16 cellular contexts compared by ENCODE assay signal in genomic region chr12:52327830-52328500, GRCh38. TPM values are rescaled to one million over a fixed set of nuclear protein-coding genes. Genes with fewer than 3 reads are reported as not detected.
DNase-seq lines count a peak whose midpoint lies in the region; ATAC-seq, FAIRE-seq and TF ChIP-seq lines count a peak whose summit lies in the region.
"Had no signal": no experiment of that assay in that cellular context is flagged by ENCODE, and none has a peak within 500 bp of the region (broad histone marks: within the 10 kb centered on the region; RNA-seq: fewer than 3 reads in every experiment).

No MANE protein-coding gene starts in this region.

- H3K27ac Mint-ChIP-seq in stimulated activated naive CD8-positive, alpha-beta T cell treated with anti-CD3 and anti-CD28 coated beads, Interleukin-15, amount 100 ng/mL, for 72 hours = no peak overlapping the region
- H3K27ac Mint-ChIP-seq in stimulated activated naive B cell treated with anti-CD40 and anti-IgM and Interleukin-4, amounts not matched to agents 10 μg/mL and 1 μg/mL and 100 μg/mL, for 72 hours = no peak overlapping the region
- H3K27ac Mint-ChIP-seq: activated naive CD8-positive, alpha-beta T cell treated with anti-CD3 and anti-CD28 coated beads, Interleukin-2, amount 10 ng/mL, durations not matched to agents 7 days and 5 days; nephron; T-helper 2 cell treated with Interferon-gamma antibody and Interleukin-4, amounts not matched to agents 5 μg/mL and 100 μg/mL, for 36 hours had no signal

- no peaks in the 10 kb centered on the region for H4K20me1 ChIP-seq in PC-9 (ENCODE audit: insufficient read depth)
- no peaks in the 10 kb centered on the region for H4K20me1 ChIP-seq in keratinocyte (ENCODE audit: control insufficient read depth, extremely low read depth, insufficient read depth, low read length)

- intact Hi-C loops in PC-9 (cut with micrococcal nuclease; ENCODE audit: unreplicated experiment) (loop anchor here (1.0 to 5.0 kb wide), 9 partner anchors 44 to 552 kb away; no protein-coding TSS in a partner anchor), lower leg skin (cut with DNase I; ENCODE audit: low total_unique reads) (loop anchor here (5.0 kb wide), 1 partner anchor 171 kb away; no protein-coding TSS in a partner anchor)

- H3K9me2 ChIP-seq in PC-9 (ENCODE audit: insufficient read depth) = no peaks in the 10 kb centered on the region

- no peak for TF ChIP-seq POLR2A in lower leg skin (IDR thresholded peaks at IDR 0.05)

- no peak for DNase-seq in stimulated activated naive CD8-positive, alpha-beta T cell treated with anti-CD3 and anti-CD28 coated beads, Interleukin-15, amount 100 ng/mL, for 72 hours
- no peak for DNase-seq in stimulated activated naive CD8-positive, alpha-beta T cell treated with anti-CD3 and anti-CD28 coated beads, Interleukin-15, Interleukin-2, amounts not matched to agents 100 U/mL and 50 U/mL, for 24 hours
- no peak for DNase-seq in PC-9
- no peak for DNase-seq in keratinocyte (ENCODE audit: low read depth, low spot score)
- DNase-seq in inferior parietal cortex (ENCODE audit: extremely low spot score) = no peak
- DNase-seq in lower leg skin (ENCODE audit: low spot score in 2 of 2) = no peak
- no peak for DNase-seq in NCI-H1694 (lab: John Stamatoyannopoulos, UW)
- no peak for DNase-seq in stimulated activated naive B cell treated with anti-CD40 and anti-IgM and Interleukin-4, amounts not matched to agents 10 μg/mL and 1 μg/mL and 100 μg/mL, for 72 hours

- H3K4me2 ChIP-seq in PC-9 = no peak overlapping the region
- peak overlapping the region; percentile 7 for H3K4me2 ChIP-seq in keratinocyte (ENCODE audit: control insufficient read depth, extremely low read depth, insufficient read depth, low read depth, low read length)

- no peak for TF ChIP-seq CTCF in PC-9 (conservative IDR thresholded peaks at IDR 0.05)
- no peak for TF ChIP-seq CTCF in keratinocyte (optimal IDR thresholded peaks at IDR 0.05 in 1 of 3, IDR thresholded peaks at IDR 0.05 in 1 of 3, conservative IDR thresholded peaks at IDR 0.05 in 1 of 3; ENCODE audit: extremely low read depth in 1 of 3, insufficient read depth in 2 of 3, low read length in 3 of 3)
- TF ChIP-seq CTCF in lower leg skin (IDR thresholded peaks at IDR 0.05) = no peak

- no peak overlapping the region for H2AFZ ChIP-seq in PC-9
- peak overlapping the region; percentile 62 for H2AFZ ChIP-seq in keratinocyte (ENCODE audit: control insufficient read depth, low read length)

- no peaks in the 10 kb centered on the region for H3K9me3 ChIP-seq in PC-9 (ENCODE audit: insufficient read depth, low read depth)
- no peaks in the 10 kb centered on the region for H3K9me3 ChIP-seq in keratinocyte (ENCODE audit: control insufficient read depth, low read depth, low read length)
- H3K9me3 ChIP-seq: body of pancreas, colonic mucosa had no signal

- peaks cover 15% of the 10 kb centered on the region for H3K4me1 ChIP-seq in PC-9 (replicated peaks; ENCODE audit: insufficient read depth)
- peaks cover 13% of the 10 kb centered on the region for H3K4me1 ChIP-seq in keratinocyte (ENCODE audit: control insufficient read depth, extremely low read depth, insufficient read depth, low read length)
- H3K4me1 ChIP-seq: colonic mucosa had no signal

- no TSS peak for BruUV-seq in PC-9 (replicated peaks; lab: Mats Ljungman, UMichigan)

- H3K9me3 Mint-ChIP-seq in stimulated activated naive CD8-positive, alpha-beta T cell treated with anti-CD3 and anti-CD28 coated beads, Interleukin-15, amount 100 ng/mL, for 72 hours = no peaks in the 10 kb centered on the region
- no peaks in the 10 kb centered on the region for H3K9me3 Mint-ChIP-seq in stimulated activated naive B cell treated with anti-CD40 and anti-IgM and Interleukin-4, amounts not matched to agents 10 μg/mL and 1 μg/mL and 100 μg/mL, for 72 hours
- H3K9me3 Mint-ChIP-seq: activated naive CD8-positive, alpha-beta T cell treated with anti-CD3 and anti-CD28 coated beads, Interleukin-2, amount 10 ng/mL, durations not matched to agents 7 days and 5 days; CD4-positive, alpha-beta memory T cell; nephron; T-helper 2 cell treated with Interferon-gamma antibody and Interleukin-4, amounts not matched to agents 5 μg/mL and 100 μg/mL, for 36 hours had no signal

- POLR2A ChIA-PET in PC-9 (lab: Charles Lee; ENCODE audit: unreplicated experiment) = interaction anchor here (0.6 to 1.7 kb wide), 7 partner anchors 9 to 577 kb away, joined by 3 to 8 read pairs (median 4); partner anchors contain the start of gene KRT8

- H3K79me2 ChIP-seq in PC-9 (ENCODE audit: low read depth) (no peaks in the 10 kb centered on the region), keratinocyte (ENCODE audit: control insufficient read depth, insufficient read depth, low read length) (no peaks in the 10 kb centered on the region)

- H3K27ac ChIP-seq in PC-9 (0 out of 2 replicates have a peak overlapping the region, but pooled peaks have one; percentile 28), keratinocyte (ENCODE audit: control insufficient read depth, insufficient read depth, low read length) (peak overlapping the region; percentile 76)
- H3K27ac ChIP-seq: body of pancreas, colonic mucosa had no signal

- CTCF ChIA-PET in PC-9 (lab: Charles Lee) = interaction anchor here (0.5 to 1.3 kb wide), 13 partner anchors 19 to 664 kb away, joined by 3 to 7 read pairs (median 4); no protein-coding TSS in a partner anchor

- no peak for FAIRE-seq in keratinocyte (lab: Jason Lieb, UNC)
- FAIRE-seq: endometrium had no signal

- dilution Hi-C loops in keratinocyte (cut with MboI; ENCODE audit: extremely low pct_ligation_motif_present, low sequenced_read_pairs) = no loop called here

- WGBS in lower leg skin, 2 donors = 53 to 59% methylated on average over 10 of the region's 10 CpGs

- H3K4me3 ChIP-seq in PC-9 (no peak overlapping the region), keratinocyte (ENCODE audit: control insufficient read depth in 2 of 3, extremely low read depth in 1 of 3, insufficient read depth in 2 of 3, low read depth in 1 of 3, low read length in 3 of 3) (no peak overlapping the region), lower leg skin (ENCODE audit: low read depth, poor library complexity, severe bottlenecking) (no peak overlapping the region)
- H3K4me3 ChIP-seq: body of pancreas, colonic mucosa had no signal

- H3K27me3 Mint-ChIP-seq in stimulated activated naive CD8-positive, alpha-beta T cell treated with anti-CD3 and anti-CD28 coated beads, Interleukin-15, amount 100 ng/mL, for 72 hours = peaks cover 29% of the 10 kb centered on the region
- H3K27me3 Mint-ChIP-seq in stimulated activated naive B cell treated with anti-CD40 and anti-IgM and Interleukin-4, amounts not matched to agents 10 μg/mL and 1 μg/mL and 100 μg/mL, for 72 hours = peaks cover 32 to 35% of the 10 kb centered on the region in 2 donors

- no peak overlapping the region for H3K4me3 Mint-ChIP-seq in stimulated activated naive CD8-positive, alpha-beta T cell treated with anti-CD3 and anti-CD28 coated beads, Interleukin-15, amount 100 ng/mL, for 72 hours
- no peak overlapping the region for H3K4me3 Mint-ChIP-seq in stimulated activated naive B cell treated with anti-CD40 and anti-IgM and Interleukin-4, amounts not matched to agents 10 μg/mL and 1 μg/mL and 100 μg/mL, for 72 hours
- H3K4me3 Mint-ChIP-seq: activated naive CD8-positive, alpha-beta T cell treated with anti-CD3 and anti-CD28 coated beads, Interleukin-2, amount 10 ng/mL, durations not matched to agents 7 days and 5 days; nephron; T-helper 2 cell treated with Interferon-gamma antibody and Interleukin-4, amounts not matched to agents 5 μg/mL and 100 μg/mL, for 36 hours had no signal

- peaks cover 16% of the 10 kb centered on the region for H3K4me1 Mint-ChIP-seq in stimulated activated naive CD8-positive, alpha-beta T cell treated with anti-CD3 and anti-CD28 coated beads, Interleukin-15, amount 100 ng/mL, for 72 hours
- H3K4me1 Mint-ChIP-seq in stimulated activated naive B cell treated with anti-CD40 and anti-IgM and Interleukin-4, amounts not matched to agents 10 μg/mL and 1 μg/mL and 100 μg/mL, for 72 hours = peaks cover 2 to 11% of the 10 kb centered on the region in 2 donors
- H3K4me1 Mint-ChIP-seq: nephron had no signal

- H3K27me3 ChIP-seq in PC-9 (ENCODE audit: insufficient read depth, low read depth) = no peaks in the 10 kb centered on the region
- no peaks in the 10 kb centered on the region for H3K27me3 ChIP-seq in keratinocyte (ENCODE audit: control insufficient read depth, extremely low read depth, insufficient read depth, low read length)
- H3K27me3 ChIP-seq: body of pancreas, colonic mucosa had no signal

- H3F3A ChIP-seq in PC-9 (ENCODE audit: insufficient read depth, low read depth) = no peaks in the 10 kb centered on the region

- no peaks in the 10 kb centered on the region for H3K36me3 Mint-ChIP-seq in stimulated activated naive B cell treated with anti-CD40 and anti-IgM and Interleukin-4, amounts not matched to agents 10 μg/mL and 1 μg/mL and 100 μg/mL, for 72 hours
- H3K36me3 Mint-ChIP-seq: activated naive CD8-positive, alpha-beta T cell treated with anti-CD3 and anti-CD28 coated beads, Interleukin-2, amount 10 ng/mL, durations not matched to agents 7 days and 5 days; CD4-positive, alpha-beta memory T cell had no signal

- H3K9me1 ChIP-seq in keratinocyte (ENCODE audit: control insufficient read depth, extremely low read depth, insufficient read depth, low read length) = no peaks in the 10 kb centered on the region

- H3K36me3 ChIP-seq in PC-9 (ENCODE audit: low read depth) (no peaks in the 10 kb centered on the region), keratinocyte (ENCODE audit: control insufficient read depth in 2 of 2, extremely low read depth in 1 of 2, insufficient read depth in 2 of 2, low read length in 2 of 2) (no peaks in the 10 kb centered on the region)
- H3K36me3 ChIP-seq: colonic mucosa had no signal

- peak overlapping the region; percentile 59 for H3K9ac ChIP-seq in keratinocyte (ENCODE audit: control insufficient read depth, extremely low read depth, insufficient read depth, low read length)

- peak; percentile 14 for ATAC-seq in stimulated activated naive CD8-positive, alpha-beta T cell treated with anti-CD3 and anti-CD28 coated beads, Interleukin-15, amount 100 ng/mL, for 72 hours
- no peak for ATAC-seq in stimulated activated naive CD8-positive, alpha-beta T cell treated with anti-CD3 and anti-CD28 coated beads, Interleukin-15, Interleukin-2, amounts not matched to agents 100 U/mL and 50 U/mL, for 24 hours
- no peak for ATAC-seq in stimulated activated naive B cell treated with anti-CD40 and anti-IgM and Interleukin-4, amounts not matched to agents 10 μg/mL and 1 μg/mL and 100 μg/mL, for 72 hours (replicated peaks)

RNA-seq across cellular contexts. Expression of gene KRT83, which starts 6.8 kb away (rescaled TPM):
- total RNA-seq in PC-9 (2021) = 0.43 TPM in 1 of 2 replicates, not detected in the other
- polyA plus RNA-seq in keratinocyte = not detected in 3 replicates
- not detected for polyA plus RNA-seq in keratinocyte (2011; ENCODE audit: low read depth)
- not detected in 2 replicates for polyA plus RNA-seq in keratinocyte (2011; cell fraction: cytosol; rRNA removed)
- polyA plus RNA-seq in keratinocyte (2011; cell fraction: nucleus; rRNA removed) = not detected in 2 replicates
- not detected in 2 replicates for polyA plus RNA-seq in keratinocyte (2012; ENCODE audit: low replicate concordance)
- not detected in 3 replicates for polyA minus RNA-seq in keratinocyte
- polyA minus RNA-seq in keratinocyte (2011; cell fraction: cytosol; rRNA and poly(A)+ RNA removed) = not detected
- not detected in 2 replicates for polyA minus RNA-seq in keratinocyte (2011; cell fraction: nucleus; rRNA and poly(A)+ RNA removed)
- 10 to 100 TPM in 1 of 4 donors, 1 to 10 TPM in 1, not detected in 2; 2.1 to 34.7 TPM for total RNA-seq in lower leg skin
- total RNA-seq: activated naive CD8-positive, alpha-beta T cell treated with anti-CD3 and anti-CD28 coated beads, Interleukin-2, amount 10 ng/mL, durations not matched to agents 7 days and 5 days; body of pancreas; CD4-positive, alpha-beta memory T cell; colonic mucosa; SK-MEL-5 had no signal
- polyA plus RNA-seq: CD4-positive, alpha-beta memory T cell had no signal

RNA-seq across cellular contexts. Expression of gene KRT81, which starts 36.6 kb away (rescaled TPM):
- 2.5 and 4.3 TPM in 2 replicates for total RNA-seq in PC-9 (2021)
- 0.03 to 0.15 TPM in 2 of 3 replicates, not detected in the other for polyA plus RNA-seq in keratinocyte
- polyA plus RNA-seq in keratinocyte (2011; ENCODE audit: low read depth) = 0.96 TPM
- polyA plus RNA-seq in keratinocyte (2011; cell fraction: cytosol; rRNA removed) = 0.04 and 0.05 TPM in 2 replicates
- 0.09 TPM in 1 of 2 replicates, not detected in the other for polyA plus RNA-seq in keratinocyte (2011; cell fraction: nucleus; rRNA removed)
- polyA plus RNA-seq in keratinocyte (2012; ENCODE audit: low replicate concordance) = 0.09 and 0.95 TPM in 2 replicates
- polyA minus RNA-seq in keratinocyte = 0.20 TPM in 1 of 3 replicates, not detected in the others
- polyA minus RNA-seq in keratinocyte (2011; cell fraction: cytosol; rRNA and poly(A)+ RNA removed) = not detected
- polyA minus RNA-seq in keratinocyte (2011; cell fraction: nucleus; rRNA and poly(A)+ RNA removed) = not detected in 2 replicates
- total RNA-seq in lower leg skin = 100 to 1,000 TPM in 1 of 4 donors, 10 to 100 TPM in 1, under 1 TPM in 1, not detected in 1; 0.37 to 204 (median 10.6) TPM
- total RNA-seq: activated naive CD8-positive, alpha-beta T cell treated with anti-CD3 and anti-CD28 coated beads, Interleukin-2, amount 10 ng/mL, durations not matched to agents 7 days and 5 days; body of pancreas; CD4-positive, alpha-beta memory T cell had no signal
- polyA plus RNA-seq: CD4-positive, alpha-beta memory T cell had no signal

RNA-seq across cellular contexts. Expression of gene KRT85, which starts 39.3 kb away (rescaled TPM):
- total RNA-seq in PC-9 (2021) = not detected in 2 replicates
- polyA plus RNA-seq in keratinocyte = not detected in 3 replicates
- not detected for polyA plus RNA-seq in keratinocyte (2011; ENCODE audit: low read depth)
- not detected in 2 replicates for polyA plus RNA-seq in keratinocyte (2011; cell fraction: cytosol; rRNA removed)
- not detected in 2 replicates for polyA plus RNA-seq in keratinocyte (2011; cell fraction: nucleus; rRNA removed)
- polyA plus RNA-seq in keratinocyte (2012; ENCODE audit: low replicate concordance) = not detected in 2 replicates
- polyA minus RNA-seq in keratinocyte = not detected in 3 replicates
- polyA minus RNA-seq in keratinocyte (2011; cell fraction: cytosol; rRNA and poly(A)+ RNA removed) = not detected
- not detected in 2 replicates for polyA minus RNA-seq in keratinocyte (2011; cell fraction: nucleus; rRNA and poly(A)+ RNA removed)
- 100 to 1,000 TPM in 1 of 4 donors, 1 to 10 TPM in 1, under 1 TPM in 1, not detected in 1; 0.15 to 101 (median 8.3) TPM for total RNA-seq in lower leg skin
- total RNA-seq: activated naive CD8-positive, alpha-beta T cell treated with anti-CD3 and anti-CD28 coated beads, Interleukin-2, amount 10 ng/mL, durations not matched to agents 7 days and 5 days; body of pancreas; CD4-positive, alpha-beta memory T cell; colonic mucosa; SK-MEL-5 had no signal
- polyA plus RNA-seq: CD4-positive, alpha-beta memory T cell had no signal

RNA-seq across cellular contexts. Expression of gene KRT86, which starts 53.5 kb away (rescaled TPM):
- total RNA-seq in PC-9 (2021) (2.7 and 5.7 TPM in 2 replicates), lower leg skin (100 to 1,000 TPM in 1 of 4 donors, 1 to 10 TPM in 1, under 1 TPM in 1, not detected in 1; 0.86 to 298 (median 10.0) TPM)
- 0.03 TPM in 1 of 3 replicates, not detected in the others for polyA plus RNA-seq in keratinocyte
- polyA plus RNA-seq in keratinocyte (2011; ENCODE audit: low read depth) = not detected
- polyA plus RNA-seq in keratinocyte (2011; cell fraction: cytosol; rRNA removed) = not detected in 2 replicates
- not detected in 2 replicates for polyA plus RNA-seq in keratinocyte (2011; cell fraction: nucleus; rRNA removed)
- 0.20 TPM in 1 of 2 replicates, not detected in the other for polyA plus RNA-seq in keratinocyte (2012; ENCODE audit: low replicate concordance)
- not detected in 3 replicates for polyA minus RNA-seq in keratinocyte
- not detected for polyA minus RNA-seq in keratinocyte (2011; cell fraction: cytosol; rRNA and poly(A)+ RNA removed)
- polyA minus RNA-seq in keratinocyte (2011; cell fraction: nucleus; rRNA and poly(A)+ RNA removed) = not detected in 2 replicates
- total RNA-seq: CD4-positive, alpha-beta memory T cell; SK-MEL-5 had no signal
- polyA plus RNA-seq: CD4-positive, alpha-beta memory T cell had no signal

RNA-seq across cellular contexts. Expression of gene KRT84, which starts 57.5 kb away (rescaled TPM):
- not detected in 2 replicates for total RNA-seq in PC-9 (2021)
- polyA plus RNA-seq in keratinocyte = 0.05 to 0.13 TPM (median 0.10 TPM) in 3 replicates
- polyA plus RNA-seq in keratinocyte (2011; ENCODE audit: low read depth) = 0.50 TPM
- 0.02 and 0.08 TPM in 2 replicates for polyA plus RNA-seq in keratinocyte (2011; cell fraction: cytosol; rRNA removed)
- polyA plus RNA-seq in keratinocyte (2011; cell fraction: nucleus; rRNA removed) = 0.06 and 0.24 TPM in 2 replicates
- 0.34 TPM in 1 of 2 replicates, not detected in the other for polyA plus RNA-seq in keratinocyte (2012; ENCODE audit: low replicate concordance)
- 0.20 TPM in 1 of 3 replicates, not detected in the others for polyA minus RNA-seq in keratinocyte
- polyA minus RNA-seq in keratinocyte (2011; cell fraction: cytosol; rRNA and poly(A)+ RNA removed) = not detected
- 0.21 TPM in 1 of 2 replicates, not detected in the other for polyA minus RNA-seq in keratinocyte (2011; cell fraction: nucleus; rRNA and poly(A)+ RNA removed)
- under 1 TPM in 2 of 4 donors, not detected in 2; 0.46 to 0.75 TPM for total RNA-seq in lower leg skin
- total RNA-seq: activated naive CD8-positive, alpha-beta T cell treated with anti-CD3 and anti-CD28 coated beads, Interleukin-2, amount 10 ng/mL, durations not matched to agents 7 days and 5 days; body of pancreas; CD4-positive, alpha-beta memory T cell; colonic mucosa; SK-MEL-5 had no signal
- polyA plus RNA-seq: CD4-positive, alpha-beta memory T cell had no signal
